In the genomic region with DNA sequence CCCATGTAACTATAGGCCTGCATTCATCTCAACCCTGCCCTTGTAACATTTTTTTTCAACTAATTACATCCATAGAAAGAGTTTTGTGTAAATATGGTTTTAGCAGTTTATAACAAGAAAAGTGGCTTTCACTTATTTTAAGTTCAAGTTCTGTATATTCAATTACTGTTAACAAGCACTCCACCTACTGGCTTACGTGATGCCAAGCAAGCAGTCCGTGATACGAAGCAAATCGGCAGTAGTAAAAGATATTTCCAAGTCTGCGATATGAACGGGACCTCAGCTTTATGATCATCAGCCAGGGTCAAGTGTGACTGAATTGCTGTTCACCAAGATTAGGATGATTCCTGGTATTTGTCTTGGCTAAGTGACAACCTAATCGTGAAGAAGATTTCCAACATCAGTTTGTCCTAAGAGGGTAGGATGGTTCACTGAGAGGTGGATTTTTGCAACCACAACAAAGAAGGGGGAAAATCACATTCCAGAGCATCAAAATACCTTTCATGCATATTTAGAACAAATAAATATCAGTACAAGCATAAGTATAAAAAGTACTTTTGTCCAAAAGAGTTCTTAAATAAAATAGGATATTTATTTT, we compare ENCODE assay signal across 8 cellular contexts.
DNase-seq lines count a peak whose midpoint lies in the region; ATAC-seq, FAIRE-seq and TF ChIP-seq lines count a peak whose summit lies in the region.
"Had no signal": no experiment of that assay in that cellular context is flagged by ENCODE, and none has a peak within 500 bp of the region (broad histone marks: within the 10 kb centered on the region; RNA-seq: fewer than 3 reads in every experiment).

No MANE protein-coding gene starts in this region.

- H3K27me3 Mint-ChIP-seq in brain = peaks cover 3% of the 10 kb centered on the region
- H3K27me3 Mint-ChIP-seq: activated B cell treated with CpG ODN at 0.5 μM for 24 hours had no signal

- ATAC-seq in HG03196 (IDR thresholded peaks at IDR 0.05; ENCODE audit: unreplicated experiment) (no peak), HG03159 (IDR thresholded peaks at IDR 0.05; ENCODE audit: unreplicated experiment) (no peak)

- H3K36me3 Mint-ChIP-seq in brain = no peaks in the 10 kb centered on the region

- no peaks in the 10 kb centered on the region for H3K36me3 ChIP-seq in osteoblast (ENCODE audit: insufficient read depth, low read length)

- peak overlapping the region; percentile 44 for H3K4me3 ChIP-seq in osteoblast (ENCODE audit: insufficient read depth, low read length)

- no peak overlapping the region for H3K27ac ChIP-seq in osteoblast (ENCODE audit: low read depth, low read length)

- peaks cover 67% of the 10 kb centered on the region for H3K4me1 Mint-ChIP-seq in brain
- H3K4me1 Mint-ChIP-seq: activated B cell treated with CpG ODN at 0.5 μM for 24 hours had no signal

- peak; percentile 90 for FAIRE-seq in GM12891 (lab: Jason Lieb, UNC)

- H2AFZ ChIP-seq in osteoblast (ENCODE audit: low read length) = peak overlapping the region; percentile 80

- H3K4me2 ChIP-seq in osteoblast (ENCODE audit: insufficient read depth, low read length) = peak overlapping the region; percentile 80

- no peak for TF ChIP-seq POLR2A in GM12891 (IDR thresholded peaks at IDR 0.05; ENCODE audit: low read depth, low read length)

- DNase-seq in GM12891 (ENCODE audit: insufficient read length, low spot score) (no peak), NCI-H2081 treated with DMSO at 0.1 percent for 48 hours (lab: John Stamatoyannopoulos, UW) (peak; percentile 44), osteoblast (ENCODE audit: insufficient read length, low spot score, missing footprints) (no peak), NCI-H226 (no peak)
- DNase-seq: activated B cell treated with CpG ODN at 0.5 μM for 24 hours had no signal

- H3K9me3 Mint-ChIP-seq in brain = no peaks in the 10 kb centered on the region
- H3K9me3 Mint-ChIP-seq: activated B cell treated with CpG ODN at 0.5 μM for 24 hours had no signal

- no peaks in the 10 kb centered on the region for H3K27me3 ChIP-seq in osteoblast (ENCODE audit: insufficient read depth, low read length)

- no peaks in the 10 kb centered on the region for H3K79me2 ChIP-seq in osteoblast (ENCODE audit: insufficient read depth, low read length)

- peak overlapping the region in 3 of 5 experiments; percentile 66 to 79 (median 77) for H3K4me3 Mint-ChIP-seq in brain
- H3K4me3 Mint-ChIP-seq: activated B cell treated with CpG ODN at 0.5 μM for 24 hours had no signal

- TF ChIP-seq CTCF in brain (conservative IDR thresholded peaks at IDR 0.05) (peak; percentile 66 to 74), osteoblast (IDR thresholded peaks at IDR 0.05; ENCODE audit: extremely low read depth, low read depth, low read length) (peak; percentile 70)

- H3K9me3 ChIP-seq in osteoblast (ENCODE audit: low read depth, low read length) = no peaks in the 10 kb centered on the region

- H4K20me1 ChIP-seq in osteoblast (ENCODE audit: insufficient read depth, low read length) = no peaks in the 10 kb centered on the region

- H3K4me1 ChIP-seq in osteoblast (ENCODE audit: insufficient read depth, low read length) = peaks cover 3% of the 10 kb centered on the region

- peak overlapping the region in 3 of 5 experiments; percentile 58 to 92 (median 84) for H3K27ac Mint-ChIP-seq in brain
- H3K27ac Mint-ChIP-seq: activated B cell treated with CpG ODN at 0.5 μM for 24 hours had no signal

TF ChIP-seq in GM12891, 5 proteins besides CTCF, POLR2A, EP300 and RAD21:
- TF ChIP-seq POLR2AphosphoS5 (IDR thresholded peaks at IDR 0.05; ENCODE audit: low read depth, low read length) = no peak
- no peak for TF ChIP-seq SPI1 (IDR thresholded peaks at IDR 0.05; ENCODE audit: low read depth, low read length)
